ENCODE assay signal across 24 cellular contexts in the genomic region with DNA sequence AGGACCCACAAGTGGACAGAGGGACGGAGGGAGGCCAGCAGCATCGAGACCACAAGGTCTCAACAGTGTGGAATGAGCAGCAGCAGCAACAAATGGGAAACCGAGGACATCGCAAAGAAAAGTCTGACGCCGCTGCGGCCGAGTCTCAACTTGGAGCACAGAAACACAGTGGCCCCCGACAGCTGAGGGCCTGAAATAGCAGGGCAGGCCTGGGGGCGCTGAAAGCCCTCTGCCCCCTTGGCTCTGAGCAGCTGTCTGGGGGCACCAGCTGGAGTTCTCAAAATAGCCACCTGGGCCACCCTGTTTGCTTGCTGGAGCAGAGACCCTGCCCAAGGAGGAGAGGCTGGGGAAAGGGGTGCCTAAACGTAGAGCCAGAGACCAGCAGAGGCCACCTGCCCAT. TPM values are rescaled to one million over a fixed set of nuclear protein-coding genes. Genes with fewer than 3 reads are reported as not detected.
"Had no signal": no experiment of that assay in that cellular context is flagged by ENCODE, and none has a peak within 500 bp of the region (broad histone marks: within the 10 kb centered on the region; RNA-seq: fewer than 3 reads in every experiment).

No MANE protein-coding gene starts in this region.

- H3K27ac ChIP-seq: neutrophil, ovary, prostate gland, thyroid gland had no signal

- H3K36me3 ChIP-seq: ovary had no signal

- ATAC-seq: activated CD4-positive, alpha-beta T cell treated with anti-CD3 and anti-CD28 coated beads for 36 hours; left lobe of liver; natural killer cell had no signal

- H3K27ac Mint-ChIP-seq: activated B cell treated with CpG ODN at 0.5 μM for 24 hours; activated CD4-positive, alpha-beta T cell treated with anti-CD3 and anti-CD28 coated beads for 36 hours; activated naive CD4-positive, alpha-beta T cell treated with anti-CD3 and anti-CD28 coated beads, Interleukin-2, amount 10 ng/mL, durations not matched to agents 7 days and 5 days; stimulated activated naive CD8-positive, alpha-beta T cell treated with anti-CD3 and anti-CD28 coated beads, Interleukin-15, Interleukin-2, amounts not matched to agents 100 ng/mL and 50 ng/mL, for 24 hours had no signal

- H3K4me3 Mint-ChIP-seq: activated B cell treated with CpG ODN at 0.5 μM for 24 hours; activated CD4-positive, alpha-beta T cell treated with anti-CD3 and anti-CD28 coated beads for 36 hours; activated naive CD4-positive, alpha-beta T cell treated with anti-CD3 and anti-CD28 coated beads, Interleukin-2, amount 10 ng/mL, durations not matched to agents 7 days and 5 days; immature natural killer cell; natural killer cell; stimulated activated naive CD8-positive, alpha-beta T cell treated with anti-CD3 and anti-CD28 coated beads, Interleukin-15, Interleukin-2, amounts not matched to agents 100 ng/mL and 50 ng/mL, for 24 hours had no signal

- H3K4me3 ChIP-seq: ovary, prostate gland, thyroid gland had no signal

- H3K27me3 Mint-ChIP-seq: activated B cell treated with CpG ODN at 0.5 μM for 24 hours; activated CD4-positive, alpha-beta T cell treated with anti-CD3 and anti-CD28 coated beads for 36 hours; stimulated activated naive CD8-positive, alpha-beta T cell treated with anti-CD3 and anti-CD28 coated beads, Interleukin-15, Interleukin-2, amounts not matched to agents 100 ng/mL and 50 ng/mL, for 24 hours had no signal

- H3K9me3 ChIP-seq: neutrophil, ovary, prostate gland, thyroid gland had no signal

- H3K9me3 Mint-ChIP-seq: activated B cell treated with CpG ODN at 0.5 μM for 24 hours had no signal

- H3K27me3 ChIP-seq: ovary, thyroid gland had no signal

- H3K36me3 Mint-ChIP-seq: natural killer cell had no signal

- DNase-seq: activated B cell treated with CpG ODN at 0.5 μM for 24 hours; activated CD4-positive, alpha-beta T cell treated with anti-CD3 and anti-CD28 coated beads for 36 hours; activated CD4-positive, alpha-beta T cell treated with anti-CD3 and anti-CD28 coated beads, Interleukin-2, amount 50 U/mL, for 4 hours; activated effector memory CD4-positive, alpha-beta T cell treated with anti-CD3 and anti-CD28 coated beads, Interleukin-2, amount 50 U/mL, for 16 hours; activated naive CD4-positive, alpha-beta T cell treated with anti-CD3 and anti-CD28 coated beads, Interleukin-2, amount 10 ng/mL, durations not matched to agents 7 days and 5 days; amygdala; erythroblast; foreskin fibroblast; immature natural killer cell; natural killer cell; stimulated activated CD4-positive, alpha-beta T cell treated with anti-CD3 and anti-CD28 coated beads, Interleukin-4, amount 100 ng/mL, for 24 hours; substantia nigra; T-helper 1 cell; T-helper 9 cell; thyroid gland had no signal

- H3K4me1 ChIP-seq: prostate gland had no signal

RNA-seq across cellular contexts. Expression of a gene that starts 46.4 kb away (rescaled TPM):
- total RNA-seq: activated CD4-positive, alpha-beta T cell treated with anti-CD3 and anti-CD28 coated beads for 36 hours; activated CD8-positive, alpha-beta memory T cell treated with anti-CD3 and anti-CD28 coated beads for 36 hours; bronchial epithelial cell; glomerular endothelial cell; lung microvascular endothelial cell had no signal

RNA-seq across cellular contexts. Expression of a gene that starts 57.9 kb away (rescaled TPM):
- total RNA-seq: activated B cell treated with CpG ODN at 0.5 μM for 24 hours; activated CD4-positive, alpha-beta T cell treated with anti-CD3 and anti-CD28 coated beads for 36 hours; activated CD8-positive, alpha-beta memory T cell treated with anti-CD3 and anti-CD28 coated beads for 36 hours had no signal
- polyA plus RNA-seq: immature natural killer cell had no signal
